In genomic region chrX:102246893-102247292, GRCh38 we compare ENCODE assay signal across 3 cellular contexts. TPM values are rescaled to one million over a fixed set of nuclear protein-coding genes. Genes with fewer than 3 reads are reported as not detected.
"Had no signal": no experiment of that assay in that cellular context is flagged by ENCODE, and none has a peak within 500 bp of the region (broad histone marks: within the 10 kb centered on the region; RNA-seq: fewer than 3 reads in every experiment).

Gene NXF2 (plus strand): TSS chrX:102247167. CDS start chrX:102307079, 59,912 bp downstream.

RNA-seq across cellular contexts. Expression of gene NXF2, which starts in this region (rescaled TPM):
- total RNA-seq: LHCN-M2, MCF 10A, NCI-H460 had no signal
